In genomic region chr19:6271721-6272410, GRCh38 we compare ENCODE assay signal across 8 cellular contexts.
DNase-seq lines count a peak whose midpoint lies in the region; ATAC-seq and TF ChIP-seq lines count a peak whose summit lies in the region.

No MANE protein-coding gene starts in this region.

- ATAC-seq in SK-N-SH treated with all-trans-retinoic acid at 6 μM for 48 hours, result peak; percentile 72
- ATAC-seq in GM21723 (IDR thresholded peaks at IDR 0.05; ENCODE audit: unreplicated experiment), result no peak
- no peak for ATAC-seq in HG03039 (IDR thresholded peaks at IDR 0.05; ENCODE audit: unreplicated experiment)

- H3K4me3 ChIP-seq in foreskin fibroblast (ENCODE audit: low read depth in 1 of 2, low read length in 2 of 2), result peak overlapping the region; percentile 27 to 32

- TF ChIP-seq CTCF in foreskin fibroblast (IDR thresholded peaks at IDR 0.05; ENCODE audit: low read depth, low read length), result no peak

- peak; percentile 59 for DNase-seq in COLO668 (lab: John Stamatoyannopoulos, UW; ENCODE audit: unreplicated experiment)
- peak; percentile 55 to 82 for DNase-seq in foreskin fibroblast
- DNase-seq in nucleus accumbens (lab: John Stamatoyannopoulos, UW), result peak in 43 of 56 donors; percentile 10 to 75 (median 42)
- DNase-seq in ecto neural progenitor cell (ENCODE audit: low spot score), result no peak
- DNase-seq in cortex of kidney (lab: John Stamatoyannopoulos, UW), result no peak

TF ChIP-seq in SK-N-SH treated with all-trans-retinoic acid at 6 μM for 48 hours, 23 proteins besides CTCF, POLR2A, EP300 and RAD21:
- TF ChIP-seq CSDC2 (CRISPR knock-in tag; IDR thresholded peaks at IDR 0.05) (no peak), CSRNP3 (CRISPR knock-in tag; IDR thresholded peaks at IDR 0.05) (no peak), TSHZ2 (CRISPR knock-in tag; IDR thresholded peaks at IDR 0.05) (no peak), ISL1 (CRISPR knock-in tag; IDR thresholded peaks at IDR 0.05) (no peak), PPARA (CRISPR knock-in tag; IDR thresholded peaks at IDR 0.05; ENCODE audit: borderline replicate concordance) (no peak), POU6F1 (CRISPR knock-in tag; IDR thresholded peaks at IDR 0.05; ENCODE audit: borderline replicate concordance, low read depth) (no peak), GLIS3 (CRISPR knock-in tag; IDR thresholded peaks at IDR 0.05) (no peak), ARNTL (CRISPR knock-in tag; IDR thresholded peaks at IDR 0.05; ENCODE audit: borderline replicate concordance, low read depth) (no peak), ZFP30 (CRISPR knock-in tag; IDR thresholded peaks at IDR 0.05) (no peak), OSR1 (CRISPR knock-in tag; IDR thresholded peaks at IDR 0.05) (no peak), ZNF565 (CRISPR knock-in tag; conservative IDR thresholded peaks at IDR 0.05; ENCODE audit: low read depth) (no peak), ZFP3 (CRISPR knock-in tag; IDR thresholded peaks at IDR 0.05) (no peak), CREB5 (CRISPR knock-in tag; IDR thresholded peaks at IDR 0.05; ENCODE audit: low read depth) (no peak), ESRRG (CRISPR knock-in tag; IDR thresholded peaks at IDR 0.05) (no peak), TOX (CRISPR knock-in tag; IDR thresholded peaks at IDR 0.05; ENCODE audit: borderline replicate concordance) (no peak), ZC3H10 (CRISPR knock-in tag; IDR thresholded peaks at IDR 0.05) (no peak), RARB (CRISPR knock-in tag; IDR thresholded peaks at IDR 0.05) (no peak), TCF4 (CRISPR knock-in tag; IDR thresholded peaks at IDR 0.05; ENCODE audit: borderline replicate concordance) (no peak), BACH2 (CRISPR knock-in tag; IDR thresholded peaks at IDR 0.05; ENCODE audit: borderline replicate concordance) (no peak), ZNF8 (CRISPR knock-in tag; IDR thresholded peaks at IDR 0.05) (no peak)

Comparison
In these comparisons a context has a peak if more than half of its experiments do, and no peak if none do; other contexts are left out.
1. DNase-seq: peak in COLO668 (single experiment), foreskin fibroblast (2 of 2) and nucleus accumbens (43 of 56); none in ecto neural progenitor cell (single experiment) and cortex of kidney (single experiment).